In the genomic region with DNA sequence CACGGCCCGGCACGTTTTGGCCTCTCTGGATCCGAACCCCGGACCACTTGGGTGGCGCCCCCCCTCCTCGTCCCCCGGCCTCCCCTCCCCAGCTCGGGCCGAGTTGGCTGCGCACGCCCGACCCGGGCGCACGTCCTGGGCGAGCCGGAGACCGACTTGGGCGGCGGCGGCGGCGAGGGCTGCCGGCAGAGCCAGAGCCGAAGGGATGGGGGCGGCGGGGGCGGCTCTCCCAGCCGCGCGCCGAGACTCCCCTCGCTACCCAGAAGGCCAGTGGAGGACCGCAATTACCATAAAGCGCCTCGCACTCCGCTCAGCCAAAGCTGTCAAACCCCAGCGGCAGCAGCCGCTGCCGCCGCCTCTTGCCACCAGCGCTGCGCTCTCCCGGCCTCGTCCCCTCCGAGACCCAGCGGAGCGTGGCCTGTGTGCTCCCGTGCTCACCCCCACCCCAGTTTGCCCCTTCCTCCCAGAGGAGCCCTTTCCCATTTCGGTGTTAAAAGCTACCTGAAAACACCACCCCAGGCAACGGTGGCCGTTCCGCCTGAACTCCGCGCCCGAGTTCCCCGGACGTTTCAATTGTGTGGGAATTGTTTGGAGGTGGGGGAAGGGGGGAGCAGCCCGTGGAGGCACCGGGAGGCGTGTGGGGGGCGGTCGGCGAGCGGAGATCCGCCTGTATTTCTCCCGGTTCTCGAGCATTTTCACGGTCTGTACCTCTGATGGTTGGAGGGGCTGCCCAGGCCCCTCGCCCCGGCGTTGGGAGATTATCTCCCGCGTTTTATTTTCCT, we compare ENCODE assay signal across 1 cellular context.
TF ChIP-seq lines count a peak whose summit lies in the region.

No MANE protein-coding gene starts in this region.

TF ChIP-seq in HepG2, 621 proteins besides CTCF, POLR2A, EP300 and RAD21 (continued from another document):
- no peak for TF ChIP-seq TFDP1 (CRISPR knock-in tag; IDR thresholded peaks at IDR 0.05; ENCODE audit: borderline replicate concordance)
TF ChIP-seq in HepG2: peak in this region for 9.
